8 cellular contexts compared by ENCODE assay signal in the genomic region with DNA sequence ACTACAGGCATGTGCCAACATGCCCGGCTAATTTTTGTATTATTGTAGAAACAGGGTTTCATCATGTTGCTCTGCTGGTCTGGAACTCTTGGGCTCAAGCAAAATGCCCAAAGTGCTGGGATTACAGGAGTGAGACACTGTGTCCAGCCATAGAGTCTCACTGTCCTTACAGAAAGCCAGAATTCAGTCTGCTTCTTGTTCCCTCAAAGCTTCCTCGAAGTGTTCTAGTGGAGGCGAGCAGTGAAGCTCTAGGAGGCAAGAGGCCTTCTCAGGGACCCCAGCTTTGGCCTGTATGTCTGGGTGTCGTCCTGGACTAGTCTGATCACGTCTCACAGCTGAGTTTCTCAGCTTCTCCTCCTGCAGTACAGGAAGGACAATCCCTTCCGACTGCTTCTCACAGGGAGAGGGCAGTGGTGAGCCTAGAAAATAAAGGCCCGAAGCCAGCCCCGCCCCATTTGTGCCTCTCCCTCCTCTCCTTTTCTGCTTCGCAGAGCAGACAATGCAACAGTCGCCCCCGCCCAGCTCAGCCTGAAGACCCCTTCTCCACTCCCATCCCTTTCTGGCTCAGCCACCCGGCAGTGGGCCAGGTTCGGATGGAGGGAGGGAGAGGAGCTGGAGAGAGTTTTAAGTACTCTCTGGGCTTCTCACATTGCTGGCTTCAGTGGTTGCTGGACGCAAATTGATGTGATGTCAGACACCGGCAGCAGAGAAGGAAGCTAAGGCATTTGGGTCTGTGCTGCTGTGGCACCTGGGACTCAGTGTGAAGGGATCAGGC. TPM values are rescaled to one million over a fixed set of nuclear protein-coding genes. Genes with fewer than 3 reads are reported as not detected.
DNase-seq lines count a peak whose midpoint lies in the region; ATAC-seq and TF ChIP-seq lines count a peak whose summit lies in the region.

No MANE protein-coding gene starts in this region.

- no peaks in the 10 kb centered on the region for H3K9me3 Mint-ChIP-seq in activated naive CD8-positive, alpha-beta T cell treated with anti-CD3 and anti-CD28 coated beads, Interleukin-2, amount 50 U/mL, for 24 hours

- in situ Hi-C loops in Caki2 (cut with HindIII; ENCODE audit: low pct_unique_long_range_greater_than_20kb, low sequenced_read_pairs), result no loop called here
- in situ Hi-C loops in SK-MEL-5 (cut with HindIII; ENCODE audit: low pct_unique_long_range_greater_than_20kb, low sequenced_read_pairs), result no loop called here

- no peak overlapping the region for H3K9ac ChIP-seq in parathyroid adenoma

- TF ChIP-seq CTCF in heart left ventricle (IDR thresholded peaks at IDR 0.05) (peak in 11 of 12 donors; percentile 25 to 70 (median 56)), parathyroid adenoma (IDR thresholded peaks at IDR 0.05) (peak; percentile 40)

- peaks cover 18% of the 10 kb centered on the region for H3K4me1 Mint-ChIP-seq in activated naive CD8-positive, alpha-beta T cell treated with anti-CD3 and anti-CD28 coated beads, Interleukin-2, amount 50 U/mL, for 24 hours

- intact Hi-C loops in heart left ventricle (cut with DNase I), result loop anchor here in 1 of 10 donors (5.0 kb wide), 1 partner anchor 150 kb away; the partner anchor contains the start of gene EMD

- peak overlapping the region; percentile 83 for H2AFZ ChIP-seq in parathyroid adenoma

- peaks cover 0 to 11% (median 0%) of the 10 kb centered on the region in 9 donors for H3K27me3 ChIP-seq in heart left ventricle
- H3K27me3 ChIP-seq in parathyroid adenoma (ENCODE audit: control insufficient read depth, insufficient read depth, low read length), result no peaks in the 10 kb centered on the region

- peak overlapping the region; percentile 52 for H3K4me2 ChIP-seq in parathyroid adenoma (ENCODE audit: low read length)

- H3K4me1 ChIP-seq in heart left ventricle (peaks cover 0 to 9% (median 2%) of the 10 kb centered on the region in 12 donors), parathyroid adenoma (peaks cover 3% of the 10 kb centered on the region)

- H3K4me3 Mint-ChIP-seq in activated naive CD8-positive, alpha-beta T cell treated with anti-CD3 and anti-CD28 coated beads, Interleukin-2, amount 50 U/mL, for 24 hours, result no peak overlapping the region

- no peaks in the 10 kb centered on the region for H3K36me3 Mint-ChIP-seq in activated naive CD8-positive, alpha-beta T cell treated with anti-CD3 and anti-CD28 coated beads, Interleukin-2, amount 50 U/mL, for 24 hours (ENCODE audit: low read depth)

- TF ChIP-seq POLR2A in heart left ventricle (IDR thresholded peaks at IDR 0.05), result no peak

- no peaks in the 10 kb centered on the region for H3K27me3 Mint-ChIP-seq in activated naive CD8-positive, alpha-beta T cell treated with anti-CD3 and anti-CD28 coated beads, Interleukin-2, amount 50 U/mL, for 24 hours

- H3K9me3 ChIP-seq in heart left ventricle (no peaks in the 10 kb centered on the region), parathyroid adenoma (ENCODE audit: control insufficient read depth, low read length) (no peaks in the 10 kb centered on the region)

- peak overlapping the region in 11 of 12 donors; percentile 47 to 83 (median 77) for H3K27ac ChIP-seq in heart left ventricle
- H3K27ac ChIP-seq in parathyroid adenoma, result peak overlapping the region; percentile 39

- 4 to 36% (median 14%) methylated on average over 15 of the region's 15 CpGs for WGBS in heart left ventricle, 4 donors

- peaks cover 0 to 1% (median 0%) of the 10 kb centered on the region in 9 donors for H3K36me3 ChIP-seq in heart left ventricle
- H3K36me3 ChIP-seq in parathyroid adenoma (ENCODE audit: control insufficient read depth, insufficient read depth, low read length), result no peaks in the 10 kb centered on the region

- H3K79me2 ChIP-seq in parathyroid adenoma, result no peaks in the 10 kb centered on the region

- no peak overlapping the region for H3K27ac Mint-ChIP-seq in activated naive CD8-positive, alpha-beta T cell treated with anti-CD3 and anti-CD28 coated beads, Interleukin-2, amount 50 U/mL, for 24 hours

- peak; percentile 88 for DNase-seq in Caki2 (ENCODE audit: low read depth)
- DNase-seq in MV-4-11 (lab: John Stamatoyannopoulos, UW), result peak; percentile 74
- DNase-seq in SK-MEL-5 (ENCODE audit: low read depth, low spot score), result peak; percentile 78
- peak; percentile 63 for DNase-seq in activated naive CD8-positive, alpha-beta T cell treated with anti-CD3 and anti-CD28 coated beads, Interleukin-2, amount 50 U/mL, for 24 hours
- peak; percentile 73 to 83 (median 81) for DNase-seq in heart left ventricle
- DNase-seq in mesenteric fat pad (ENCODE audit: low spot score), result no peak

- peak overlapping the region in 10 of 12 donors; percentile 29 to 52 (median 38) for H3K4me3 ChIP-seq in heart left ventricle
- peak overlapping the region; percentile 33 for H3K4me3 ChIP-seq in parathyroid adenoma (ENCODE audit: low read depth, low read length)

- ATAC-seq in GM21723 (IDR thresholded peaks at IDR 0.05; ENCODE audit: unreplicated experiment) (peak; percentile 82), heart left ventricle (peak; percentile 85 to 93 (median 88))
- ATAC-seq in activated naive CD8-positive, alpha-beta T cell treated with anti-CD3 and anti-CD28 coated beads, Interleukin-2, amount 50 U/mL, for 24 hours, result peak; percentile 89

RNA-seq across cellular contexts. Expression of gene FAM3A, which starts 11.1 kb away (rescaled TPM):
- total RNA-seq in Caki2 (2014; rRNA removed; shearing (Covaris generic); ENCODE audit: low replicate concordance), result 32.5 and 47.1 TPM in 2 replicates
- 25.6 and 28.1 TPM in 2 replicates for total RNA-seq in SK-MEL-5 (2014; rRNA removed; shearing (Covaris generic))
- 49.7 and 55.1 TPM in 2 replicates for polyA plus RNA-seq in SK-MEL-5 (2015; cell fraction: cytosol; rRNA removed)
- 68.6 and 90.7 TPM in 2 replicates for polyA plus RNA-seq in SK-MEL-5 (2015; cell fraction: nucleus; rRNA removed)
- 10 to 100 TPM; 36.2 to 82.6 (median 48.6) TPM for total RNA-seq in heart left ventricle
- 10 to 100 TPM; 66.1 to 72.2 TPM for polyA plus RNA-seq in heart left ventricle
- 36.5 TPM for total RNA-seq in mesenteric fat pad

RNA-seq across cellular contexts. Expression of gene G6PD, which starts 19.6 kb away (rescaled TPM):
- total RNA-seq in Caki2 (2014; rRNA removed; shearing (Covaris generic); ENCODE audit: low replicate concordance), result 600 and 665 TPM in 2 replicates
- total RNA-seq in SK-MEL-5 (2014; rRNA removed; shearing (Covaris generic)), result 39.1 and 52.7 TPM in 2 replicates
- 143 and 153 TPM in 2 replicates for polyA plus RNA-seq in SK-MEL-5 (2015; cell fraction: cytosol; rRNA removed)
- polyA plus RNA-seq in SK-MEL-5 (2015; cell fraction: nucleus; rRNA removed), result 94.8 and 95.6 TPM in 2 replicates
- 10 to 100 TPM in 5 of 9 donors, 1 to 10 TPM in 4; 7.2 to 41.3 (median 11.2) TPM for total RNA-seq in heart left ventricle
- 10 to 100 TPM in 1 of 2 donors, 1 to 10 TPM in 1; 5.9 to 20.5 TPM for polyA plus RNA-seq in heart left ventricle
- total RNA-seq in mesenteric fat pad, result 110 TPM

RNA-seq across cellular contexts. Expression of gene IKBKG, which starts 20.3 kb away (rescaled TPM):
- total RNA-seq in Caki2 (2014; rRNA removed; shearing (Covaris generic); ENCODE audit: low replicate concordance), result 32.9 and 49.8 TPM in 2 replicates
- 12.3 and 15.0 TPM in 2 replicates for total RNA-seq in SK-MEL-5 (2014; rRNA removed; shearing (Covaris generic))
- polyA plus RNA-seq in SK-MEL-5 (2015; cell fraction: cytosol; rRNA removed), result 43.6 and 54.9 TPM in 2 replicates
- 70.3 and 73.9 TPM in 2 replicates for polyA plus RNA-seq in SK-MEL-5 (2015; cell fraction: nucleus; rRNA removed)
- total RNA-seq in heart left ventricle (10 to 100 TPM in 8 of 9 donors, 1 to 10 TPM in 1; 7.1 to 25.4 (median 15.3) TPM), mesenteric fat pad (29.8 TPM)
- 10 to 100 TPM; 13.0 to 29.4 TPM for polyA plus RNA-seq in heart left ventricle

RNA-seq across cellular contexts. Expression of gene SLC10A3, which starts 36.7 kb away (rescaled TPM):
- 14.0 and 21.5 TPM in 2 replicates for total RNA-seq in Caki2 (2014; rRNA removed; shearing (Covaris generic); ENCODE audit: low replicate concordance)
- total RNA-seq in SK-MEL-5 (2014; rRNA removed; shearing (Covaris generic)), result 9.8 and 11.9 TPM in 2 replicates
- 20.9 and 21.2 TPM in 2 replicates for polyA plus RNA-seq in SK-MEL-5 (2015; cell fraction: cytosol; rRNA removed)
- polyA plus RNA-seq in SK-MEL-5 (2015; cell fraction: nucleus; rRNA removed), result 12.9 and 13.0 TPM in 2 replicates
- 10 to 100 TPM in 8 of 9 donors, 1 to 10 TPM in 1; 8.3 to 33.3 (median 15.5) TPM for total RNA-seq in heart left ventricle
- 10 to 100 TPM; 12.2 to 50.6 TPM for polyA plus RNA-seq in heart left ventricle
- 30.4 TPM for total RNA-seq in mesenteric fat pad

RNA-seq across cellular contexts. Expression of gene UBL4A, which starts 40.7 kb away (rescaled TPM):
- total RNA-seq in Caki2 (2014; rRNA removed; shearing (Covaris generic); ENCODE audit: low replicate concordance), result 109 and 110 TPM in 2 replicates
- total RNA-seq in SK-MEL-5 (2014; rRNA removed; shearing (Covaris generic)), result 58.3 and 64.6 TPM in 2 replicates
- polyA plus RNA-seq in SK-MEL-5 (2015; cell fraction: cytosol; rRNA removed), result 72.7 and 90.9 TPM in 2 replicates
- 25.1 and 36.2 TPM in 2 replicates for polyA plus RNA-seq in SK-MEL-5 (2015; cell fraction: nucleus; rRNA removed)
- total RNA-seq in heart left ventricle, result 10 to 100 TPM; 40.6 to 92.8 (median 53.7) TPM
- 10 to 100 TPM; 34.6 to 72.8 TPM for polyA plus RNA-seq in heart left ventricle
- total RNA-seq in mesenteric fat pad, result 29.1 TPM
